ENCODE assay signal across 1 cellular context in the genomic region with DNA sequence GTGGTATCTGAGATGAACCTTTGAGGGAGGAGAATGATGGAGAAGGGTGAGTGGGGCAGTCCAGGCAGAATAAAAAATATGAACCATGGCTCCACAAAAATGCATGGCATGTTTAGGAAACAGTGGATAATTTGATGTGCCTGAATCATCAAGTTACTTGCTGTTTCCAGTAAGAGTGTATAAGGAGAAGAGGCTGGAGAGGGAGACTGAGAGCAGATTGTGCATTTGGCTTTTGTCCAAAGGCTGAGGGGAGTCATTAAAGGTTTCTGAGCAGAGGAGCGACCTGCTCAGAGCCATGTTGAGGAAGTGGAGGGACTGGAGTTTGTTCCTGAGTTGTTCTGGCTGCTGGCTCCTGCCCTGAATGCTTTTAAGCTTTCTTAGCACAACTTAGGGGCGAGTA.
TF ChIP-seq lines count a peak whose summit lies in the region.

No MANE protein-coding gene starts in this region.

TF ChIP-seq in HEK293, 187 proteins besides CTCF, POLR2A, EP300 and RAD21 (continued from another document):
- 0 out of 2 replicates have a peak, but pooled peaks have one; percentile 36 for TF ChIP-seq ZNF600 (tag by site-specific recombination; IDR thresholded peaks at IDR 0.05)
- TF ChIP-seq, protein P1, sequence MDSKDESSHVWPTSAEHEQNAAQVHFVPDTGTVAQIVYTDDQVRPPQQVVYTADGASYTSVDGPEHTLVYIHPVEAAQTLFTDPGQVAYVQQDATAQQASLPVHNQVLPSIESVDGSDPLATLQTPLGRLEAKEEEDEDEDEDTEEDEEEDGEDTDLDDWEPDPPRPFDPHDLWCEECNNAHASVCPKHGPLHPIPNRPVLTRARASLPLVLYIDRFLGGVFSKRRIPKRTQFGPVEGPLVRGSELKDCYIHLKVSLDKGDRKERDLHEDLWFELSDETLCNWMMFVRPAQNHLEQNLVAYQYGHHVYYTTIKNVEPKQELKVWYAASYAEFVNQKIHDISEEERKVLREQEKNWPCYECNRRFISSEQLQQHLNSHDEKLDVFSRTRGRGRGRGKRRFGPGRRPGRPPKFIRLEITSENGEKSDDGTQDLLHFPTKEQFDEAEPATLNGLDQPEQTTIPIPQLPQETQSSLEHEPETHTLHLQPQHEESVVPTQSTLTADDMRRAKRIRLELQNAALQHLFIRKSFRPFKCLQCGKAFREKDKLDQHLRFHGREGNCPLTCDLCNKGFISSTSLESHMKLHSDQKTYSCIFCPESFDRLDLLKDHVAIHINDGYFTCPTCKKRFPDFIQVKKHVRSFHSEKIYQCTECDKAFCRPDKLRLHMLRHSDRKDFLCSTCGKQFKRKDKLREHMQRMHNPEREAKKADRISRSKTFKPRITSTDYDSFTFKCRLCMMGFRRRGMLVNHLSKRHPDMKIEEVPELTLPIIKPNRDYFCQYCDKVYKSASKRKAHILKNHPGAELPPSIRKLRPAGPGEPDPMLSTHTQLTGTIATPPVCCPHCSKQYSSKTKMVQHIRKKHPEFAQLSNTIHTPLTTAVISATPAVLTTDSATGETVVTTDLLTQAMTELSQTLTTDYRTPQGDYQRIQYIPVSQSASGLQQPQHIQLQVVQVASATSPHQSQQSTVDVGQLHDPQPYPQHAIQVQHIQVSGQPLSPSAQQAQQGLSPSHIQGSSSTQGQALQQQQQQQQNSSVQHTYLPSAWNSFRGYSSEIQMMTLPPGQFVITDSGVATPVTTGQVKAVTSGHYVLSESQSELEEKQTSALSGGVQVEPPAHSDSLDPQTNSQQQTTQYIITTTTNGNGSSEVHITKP (tag by site-specific recombination; IDR thresholded peaks at IDR 0.05), result no peak
- TF ChIP-seq ZBTB17 (tag by site-specific recombination; IDR thresholded peaks at IDR 0.05), result peak; percentile 56
- 0 out of 2 replicates have a peak, but pooled peaks have one; percentile 34 for TF ChIP-seq ZBTB8A (tag by site-specific recombination; IDR thresholded peaks at IDR 0.05)
TF ChIP-seq in HEK293: peak in this region for 4.
